Comparison of ENCODE assay signal across 8 cellular contexts in the genomic region with DNA sequence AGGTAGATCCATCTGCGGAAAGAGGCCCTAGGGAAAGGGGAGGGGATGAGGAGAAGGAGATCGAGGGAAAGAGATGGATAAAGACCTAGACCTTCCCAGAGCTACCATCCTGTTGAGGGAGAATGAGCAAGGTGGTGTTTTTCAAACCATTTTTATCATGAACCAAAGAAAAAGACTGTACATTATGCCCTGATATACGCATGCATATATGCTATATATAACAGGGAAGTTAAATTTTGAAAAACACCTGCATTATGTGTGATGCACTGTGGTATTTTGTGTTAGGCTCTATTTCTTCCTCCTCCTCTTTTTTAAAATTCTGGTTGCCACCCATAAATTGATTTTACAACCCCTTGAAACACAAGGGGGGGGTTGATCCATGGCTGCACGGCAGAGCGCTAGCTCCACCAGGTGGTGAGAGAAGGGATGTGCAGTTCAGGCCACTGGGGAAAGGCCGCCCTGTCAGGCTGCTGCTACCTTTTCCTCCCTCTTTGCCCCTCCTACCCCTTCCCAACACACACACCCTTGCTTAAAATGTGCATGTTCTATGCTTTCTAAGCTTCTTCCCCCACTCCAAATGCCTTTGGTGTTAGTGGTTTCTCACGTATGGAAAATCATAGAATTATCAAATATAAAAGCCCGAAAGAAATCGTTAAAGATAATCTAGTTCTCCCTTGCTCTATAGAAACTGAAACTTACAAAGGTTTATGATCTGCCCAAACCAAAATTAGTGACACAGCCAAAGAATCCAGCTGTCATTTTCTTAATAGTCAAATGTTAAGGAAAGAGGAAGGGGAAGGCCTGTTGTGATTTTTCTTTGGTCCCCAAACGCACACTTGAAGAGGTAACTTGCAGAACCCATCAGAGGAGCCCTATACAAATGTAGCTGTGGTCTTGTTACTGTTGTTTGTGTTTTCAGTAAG.
A peak's percentile ranks its signal among the peaks of the same experiment; 100 is the strongest.
DNase-seq lines count a peak whose midpoint lies in the region; ATAC-seq and TF ChIP-seq lines count a peak whose summit lies in the region.

No MANE protein-coding gene starts in this region.

- CTCF ChIA-PET in WTC11 (lab: Charles Lee) = interaction anchor here (0.5 to 7.3 kb wide), 22 partner anchors 9 to 452 kb away, joined by 3 to 79 read pairs (median 4); partner anchors contain the start of gene KALRN

- ATAC-seq in WTC11 = peak; percentile 99

- no peak overlapping the region for H4K8ac ChIP-seq in trophoblast cell (ENCODE audit: low read depth, low read length)

- DNase-seq in CD1c-positive myeloid dendritic cell (ENCODE audit: extremely low spot score) = peak; percentile 19
- peak; percentile 67 for DNase-seq in GM20000 (ENCODE audit: low spot score)
- DNase-seq in NCI-H2107 (lab: John Stamatoyannopoulos, UW) = peak; percentile 65
- DNase-seq in WTC11 (ENCODE audit: low spot score) = peak; percentile 75
- peak; percentile 19 to 69 for DNase-seq in foreskin fibroblast
- DNase-seq in trophoblast cell = peak; percentile 31 to 71
- no peak for DNase-seq in GOT3 (lab: John Stamatoyannopoulos, UW)
- no peak for DNase-seq in immature natural killer cell

- H2BK120ac ChIP-seq in trophoblast cell (ENCODE audit: insufficient read depth, low read length, poor library complexity) = no peak overlapping the region

- no peak overlapping the region for H2BK12ac ChIP-seq in trophoblast cell (ENCODE audit: low read length)

- H2AFZ ChIP-seq in trophoblast cell (ENCODE audit: insufficient read depth, low read length, poor library complexity) = no peak overlapping the region

- H2BK5ac ChIP-seq in trophoblast cell (ENCODE audit: low read depth, low read length, poor library complexity) = no peak overlapping the region

- H3K27me3 Mint-ChIP-seq in WTC11 (ENCODE audit: low read depth) = no peaks in the 10 kb centered on the region
- peaks cover 7 to 10% (median 9%) of the 10 kb centered on the region in 3 donors for H3K27me3 Mint-ChIP-seq in immature natural killer cell (ENCODE audit: low read depth in 3 of 3)

- H3K27ac Mint-ChIP-seq in WTC11 (no peak overlapping the region), immature natural killer cell (no peak overlapping the region)

- no peak overlapping the region for H3K4ac ChIP-seq in trophoblast cell (ENCODE audit: low read depth, low read length)

- no peak overlapping the region for H3K18ac ChIP-seq in trophoblast cell (ENCODE audit: low read length)

- no peak overlapping the region for H3K9ac ChIP-seq in trophoblast cell (ENCODE audit: low read length)

- no peak overlapping the region for H3K14ac ChIP-seq in trophoblast cell (ENCODE audit: low read length)

- H3K4me3 Mint-ChIP-seq in WTC11 (no peak overlapping the region), immature natural killer cell (no peak overlapping the region)

- H3K36me3 Mint-ChIP-seq in WTC11 (no peaks in the 10 kb centered on the region), immature natural killer cell (no peaks in the 10 kb centered on the region)

- H3K27me3 ChIP-seq in trophoblast cell (ENCODE audit: insufficient read depth, low read length) = no peaks in the 10 kb centered on the region

- no peak overlapping the region for H3K4me2 ChIP-seq in trophoblast cell (ENCODE audit: low read length)

- H3K4me1 Mint-ChIP-seq in WTC11 (peaks cover 6% of the 10 kb centered on the region), immature natural killer cell (no peaks in the 10 kb centered on the region)

- no peak overlapping the region for H2AK5ac ChIP-seq in trophoblast cell (ENCODE audit: low read length)

- H4K12ac ChIP-seq in trophoblast cell (ENCODE audit: low read depth, low read length) = no peak overlapping the region

- no peaks in the 10 kb centered on the region for H3K79me2 ChIP-seq in trophoblast cell (ENCODE audit: control insufficient read depth, insufficient read depth, low read length, poor library complexity)

- H3K4me3 ChIP-seq in foreskin fibroblast (ENCODE audit: low read depth in 1 of 2, low read length in 2 of 2) = no peak overlapping the region
- H3K4me3 ChIP-seq in trophoblast cell (ENCODE audit: low read depth, low read length) = no peak overlapping the region

- peak overlapping the region; percentile 39 for H4K91ac ChIP-seq in trophoblast cell (ENCODE audit: low read depth, low read length)

- WGBS in trophoblast cell (ENCODE audit: extremely low coverage, insufficient coverage, insufficient read length) = no CpG with 5 or more reads among the region's 10 CpGs

- H3K9me3 Mint-ChIP-seq in WTC11 (no peaks in the 10 kb centered on the region), immature natural killer cell (no peaks in the 10 kb centered on the region)

- H3K27ac ChIP-seq in trophoblast cell (ENCODE audit: low read depth, low read length) = no peak overlapping the region

- POLR2A ChIA-PET in WTC11 (lab: Charles Lee) = no interaction called here

- no peaks in the 10 kb centered on the region for H3K9me3 ChIP-seq in trophoblast cell (ENCODE audit: insufficient read depth, low read depth, low read length)

- no peak overlapping the region for H3K23ac ChIP-seq in trophoblast cell (ENCODE audit: low read length)

- H3K79me1 ChIP-seq in trophoblast cell (ENCODE audit: low read length) = no peaks in the 10 kb centered on the region

- peaks cover 0 to 4% of the 10 kb centered on the region in 2 experiments for H3K36me3 ChIP-seq in trophoblast cell (ENCODE audit: control insufficient read depth in 1 of 2, insufficient read depth in 2 of 2, low read length in 2 of 2)

- H3K4me1 ChIP-seq in trophoblast cell (ENCODE audit: control insufficient read depth in 1 of 2, insufficient read depth in 2 of 2, low read length in 2 of 2) = no peaks in the 10 kb centered on the region

- TF ChIP-seq CTCF in GM20000 (IDR thresholded peaks at IDR 0.05; ENCODE audit: extremely low read depth, missing control alignments) (peak; percentile 93), WTC11 (IDR thresholded peaks at IDR 0.05) (peak; percentile 95), foreskin fibroblast (IDR thresholded peaks at IDR 0.05; ENCODE audit: low read depth, low read length) (peak; percentile 97)

TF ChIP-seq in WTC11, 78 proteins besides CTCF, POLR2A, EP300 and RAD21:
- TF ChIP-seq ZNF232 (CRISPR knock-in tag; IDR thresholded peaks at IDR 0.05) (no peak), SOX15 (CRISPR knock-in tag; IDR thresholded peaks at IDR 0.05) (no peak), SMAD4 (CRISPR knock-in tag; IDR thresholded peaks at IDR 0.05) (no peak)

Comparison
In these comparisons a context has a peak if more than half of its experiments do, and no peak if none do; other contexts are left out.
1. DNase-seq: peak in CD1c-positive myeloid dendritic cell (single experiment), GM20000 (single experiment), NCI-H2107 (single experiment), WTC11 (single experiment), foreskin fibroblast (2 of 2) and trophoblast cell (2 of 2); none in GOT3 (single experiment) and immature natural killer cell (0 of 3).
2. Peak in every context shown above with its lines, with median percentiles within 50 percentile points of each other: CTCF ChIP-seq.